8 cellular contexts compared by ENCODE assay signal in genomic region chr17:75047398-75048098, GRCh38. TPM values are rescaled to one million over a fixed set of nuclear protein-coding genes. Genes with fewer than 3 reads are reported as not detected.
A peak's percentile ranks its signal among the peaks of the same experiment; 100 is the strongest.
DNase-seq lines count a peak whose midpoint lies in the region; ATAC-seq, FAIRE-seq and TF ChIP-seq lines count a peak whose summit lies in the region.

No MANE protein-coding gene starts in this region.

- H3K9me3 ChIP-seq in IMR-90 (ENCODE audit: control insufficient read depth, insufficient read depth, low read length), result no peaks in the 10 kb centered on the region

- no peaks in the 10 kb centered on the region; the same call in 1 of the 2 replicates for H3K4me1 ChIP-seq in IMR-90 (ENCODE audit: control insufficient read depth, insufficient read depth, low read length)

- H2BK120ac ChIP-seq in IMR-90 (ENCODE audit: low read depth, low read length), result no peak overlapping the region; the same call in 1 of the 2 replicates

- H3K36me3 ChIP-seq in IMR-90 (ENCODE audit: control insufficient read depth, insufficient read depth, low read length), result peaks cover 2% of the 10 kb centered on the region

- TF ChIP-seq CTCF in AG09309 (IDR thresholded peaks at IDR 0.05; ENCODE audit: control insufficient read depth, insufficient read depth, low read depth, low read length, missing control alignments), result no peak
- TF ChIP-seq CTCF in IMR-90 (conservative IDR thresholded peaks at IDR 0.05; ENCODE audit: low read depth, low read length), result no peak
- TF ChIP-seq CTCF in glutamatergic neuron (IDR thresholded peaks at IDR 0.05; ENCODE audit: partially characterized antibody, unreplicated experiment), result no peak

- no peaks in the 10 kb centered on the region for H3K36me3 Mint-ChIP-seq in glutamatergic neuron (ENCODE audit: unreplicated experiment)

- peaks cover 4% of the 10 kb centered on the region for H3K27me3 Mint-ChIP-seq in glutamatergic neuron (ENCODE audit: unreplicated experiment)

- 0% methylated on average over 23 of the region's 38 CpGs; no CpG with 5 or more reads in 1 of the 2 experiments for WGBS in IMR-90 (ENCODE audit: extremely low coverage in 2 of 2, insufficient read length in 1 of 2), 2 experiments

- BruUV-seq in IMR-90 (replicated peaks; lab: Mats Ljungman, UMichigan), result no TSS peak

- H3K56ac ChIP-seq in IMR-90 (ENCODE audit: extremely low read depth, insufficient read depth, low read length), result peak overlapping the region; percentile 61

- H3K9me3 Mint-ChIP-seq in glutamatergic neuron (ENCODE audit: unreplicated experiment), result peaks cover 6% of the 10 kb centered on the region

- intact Hi-C loops in IMR-90 (cut with micrococcal nuclease), result loop anchor here (5.0 kb wide), 1 partner anchor 85 kb away; no protein-coding TSS in a partner anchor

- H3K4me1 Mint-ChIP-seq in glutamatergic neuron (ENCODE audit: low read depth, unreplicated experiment), result peaks cover 5% of the 10 kb centered on the region

- H3K14ac ChIP-seq in IMR-90 (replicated peaks; ENCODE audit: low read depth, low read length), result peak overlapping the region; percentile 82

- H3K4ac ChIP-seq in IMR-90 (ENCODE audit: low read depth, low read length), result peak overlapping the region; percentile 87

- peak overlapping the region; percentile 28 for H2BK5ac ChIP-seq in IMR-90 (ENCODE audit: low read depth, low read length, poor library complexity, severe bottlenecking)

- peak overlapping the region; percentile 91 for H2AK5ac ChIP-seq in IMR-90 (ENCODE audit: low read depth, low read length)

- peak overlapping the region; percentile 39 to 87; a peak in 1 of 4 replicates for H4K8ac ChIP-seq in IMR-90 (ENCODE audit: low read depth in 2 of 2, low read length in 2 of 2)

- dilution Hi-C loops in IMR-90 (cut with HindIII; ENCODE audit: low sequenced_read_pairs, unreplicated experiment), result no loop called here

- peak overlapping the region; percentile 64 for H3K27ac ChIP-seq in IMR-90 (ENCODE audit: insufficient read depth, low read length)

- no peak for TF ChIP-seq RAD21 in IMR-90 (IDR thresholded peaks at IDR 0.05; ENCODE audit: low read length)

- no peak overlapping the region for H3K18ac ChIP-seq in IMR-90 (ENCODE audit: low read depth, low read length)

- H2BK20ac ChIP-seq in IMR-90 (ENCODE audit: low read depth, low read length), result no peak overlapping the region

- H2AK9ac ChIP-seq in IMR-90 (replicated peaks; ENCODE audit: low read depth, low read length, poor library complexity), result peak overlapping the region; percentile 100

- peak overlapping the region; percentile 98 for H3K4me3 Mint-ChIP-seq in glutamatergic neuron (ENCODE audit: unreplicated experiment)

- in situ Hi-C loops in IMR-90 (cut with MboI; ENCODE audit: low sequenced_read_pairs), result no loop called here

- no peaks in the 10 kb centered on the region for H3K27me3 ChIP-seq in IMR-90 (ENCODE audit: control insufficient read depth, insufficient read depth, low read length)

- CTCF ChIA-PET in IMR-90 (lab: Yijun Ruan, JAX), result interaction anchor here (1.3 kb wide), 1 partner anchor 86 kb away, joined by 3 read pairs; no protein-coding TSS in a partner anchor

- no peak overlapping the region for H4K5ac ChIP-seq in IMR-90 (ENCODE audit: low read depth, low read length)

- H2AFZ ChIP-seq in IMR-90 (replicated peaks; ENCODE audit: low read length, poor library complexity), result peak overlapping the region; percentile 95

- peak overlapping the region; percentile 64 for H3K4me3 ChIP-seq in AG09309 (ENCODE audit: control insufficient read depth, low read depth, low read length)
- H3K4me3 ChIP-seq in IMR-90 (ENCODE audit: insufficient read depth, low read depth, low read length), result peak overlapping the region; percentile 71

- DNase-seq in AG09309 (ENCODE audit: low read depth) (no peak), IMR-90 (no peak), glutamatergic neuron (peak; percentile 50), pons (ENCODE audit: low spot score) (peak; percentile 42), GM12891 (ENCODE audit: insufficient read length, low spot score) (no peak), NCI-H1092 (lab: John Stamatoyannopoulos, UW) (no peak)
- peak; percentile 24 for DNase-seq in activated gamma-delta T cell treated with anti-CD3 and anti-CD28 coated beads, Interleukin-2, amount 50 U/mL, for 16 hours (ENCODE audit: low read depth)

- peaks cover 19 to 53% of the 10 kb centered on the region in 2 experiments for H3K79me1 ChIP-seq in IMR-90 (ENCODE audit: low read depth in 1 of 2, low read length in 2 of 2)

- peak overlapping the region; percentile 80 for H3K27ac Mint-ChIP-seq in glutamatergic neuron (ENCODE audit: unreplicated experiment)

- no peaks in the 10 kb centered on the region for H3K9me1 ChIP-seq in IMR-90 (ENCODE audit: insufficient read depth, low read length)

- H4K20me1 ChIP-seq in IMR-90 (ENCODE audit: insufficient read depth, low read length), result 0 out of 2 replicates have a peak, but pooled peaks cover 3% of the 10 kb centered on the region

- H4K91ac ChIP-seq in IMR-90 (ENCODE audit: insufficient read depth, low read depth, low read length), result peak overlapping the region; percentile 54; the same call in 1 of the 2 replicates

- no peak for FAIRE-seq in GM12891 (lab: Jason Lieb, UNC)

- peak; percentile 12 for ATAC-seq in GM19397 (IDR thresholded peaks at IDR 0.05; ENCODE audit: unreplicated experiment)
- ATAC-seq in IMR-90 (ENCODE audit: low read depth), result peak; percentile 1; the same call in 1 of the 2 replicates

- H2BK15ac ChIP-seq in IMR-90 (ENCODE audit: low read depth, low read length), result no peak overlapping the region

- POLR2A ChIA-PET in IMR-90 (lab: Charles Lee; ENCODE audit: unreplicated experiment), result no interaction called here

- peak overlapping the region; percentile 90 for H3K4me2 ChIP-seq in IMR-90 (ENCODE audit: low read depth, low read length)

- H3K23ac ChIP-seq in IMR-90 (ENCODE audit: low read depth, low read length), result peak overlapping the region; percentile 94

- H3K9ac ChIP-seq in IMR-90 (ENCODE audit: low read depth, low read length), result peak overlapping the region; percentile 83

- TF ChIP-seq POLR2A in IMR-90 (IDR thresholded peaks at IDR 0.05; ENCODE audit: low read depth, low read length), result no peak
- TF ChIP-seq POLR2A in GM12891 (IDR thresholded peaks at IDR 0.05; ENCODE audit: low read depth, low read length), result no peak

TF ChIP-seq in IMR-90, 13 proteins besides CTCF, POLR2A, EP300 and RAD21 (continues in another document):
- TF ChIP-seq SMC3 (IDR thresholded peaks at IDR 0.05; ENCODE audit: low read depth, low read length), result no peak
- no peak for TF ChIP-seq CEBPB (IDR thresholded peaks at IDR 0.05; ENCODE audit: low read depth, low read length)
- TF ChIP-seq, protein P1, sequence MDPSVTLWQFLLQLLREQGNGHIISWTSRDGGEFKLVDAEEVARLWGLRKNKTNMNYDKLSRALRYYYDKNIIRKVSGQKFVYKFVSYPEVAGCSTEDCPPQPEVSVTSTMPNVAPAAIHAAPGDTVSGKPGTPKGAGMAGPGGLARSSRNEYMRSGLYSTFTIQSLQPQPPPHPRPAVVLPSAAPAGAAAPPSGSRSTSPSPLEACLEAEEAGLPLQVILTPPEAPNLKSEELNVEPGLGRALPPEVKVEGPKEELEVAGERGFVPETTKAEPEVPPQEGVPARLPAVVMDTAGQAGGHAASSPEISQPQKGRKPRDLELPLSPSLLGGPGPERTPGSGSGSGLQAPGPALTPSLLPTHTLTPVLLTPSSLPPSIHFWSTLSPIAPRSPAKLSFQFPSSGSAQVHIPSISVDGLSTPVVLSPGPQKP (IDR thresholded peaks at IDR 0.05; ENCODE audit: borderline replicate concordance, low read depth, low read length), result no peak
- TF ChIP-seq CHD1 (IDR thresholded peaks at IDR 0.05; ENCODE audit: low read depth, low read length), result no peak

TF ChIP-seq in GM12891, 5 proteins besides CTCF, POLR2A, EP300 and RAD21:
- no peak for TF ChIP-seq SPI1 (IDR thresholded peaks at IDR 0.05; ENCODE audit: low read depth, low read length)
- TF ChIP-seq POLR2AphosphoS5 (IDR thresholded peaks at IDR 0.05; ENCODE audit: low read depth, low read length), result no peak
- TF ChIP-seq POU2F2 (IDR thresholded peaks at IDR 0.05; ENCODE audit: low read depth, low read length), result no peak
- TF ChIP-seq TAF1 (IDR thresholded peaks at IDR 0.05; ENCODE audit: low read depth, low read length), result no peak
- no peak for TF ChIP-seq PAX5 (IDR thresholded peaks at IDR 0.05; ENCODE audit: insufficient read depth, low read length, severe bottlenecking)

RNA-seq across cellular contexts. Expression of gene KCTD2, which starts 0.5 kb away (rescaled TPM):
- 9.1 and 9.4 TPM in 2 replicates for total RNA-seq in IMR-90 (2012; rRNA removed)
- polyA plus RNA-seq in IMR-90 (2012; rRNA removed), result 18.3 and 18.4 TPM in 2 replicates
- polyA plus RNA-seq in IMR-90 (2012; cell fraction: cytosol; rRNA removed), result 10.8 and 16.4 TPM in 2 replicates
- polyA plus RNA-seq in IMR-90 (2012; cell fraction: nucleus; rRNA removed; ENCODE audit: low replicate concordance), result 9.9 and 12.6 TPM in 2 replicates
- total RNA-seq in glutamatergic neuron (ENCODE audit: unreplicated experiment), result 23.4 TPM
- polyA plus RNA-seq in GM12891 (2012; ENCODE audit: low read depth, missing spikeins), result 11.3 TPM

RNA-seq across cellular contexts. Expression of gene ATP5PD, which starts 0.8 kb away (rescaled TPM):
- total RNA-seq in IMR-90 (2012; rRNA removed), result 365 and 373 TPM in 2 replicates
- 331 and 425 TPM in 2 replicates for polyA plus RNA-seq in IMR-90 (2012; rRNA removed)
- polyA plus RNA-seq in IMR-90 (2012; cell fraction: cytosol; rRNA removed), result 109 and 263 TPM in 2 replicates
- polyA plus RNA-seq in IMR-90 (2012; cell fraction: nucleus; rRNA removed; ENCODE audit: low replicate concordance), result 38.0 and 159 TPM in 2 replicates
- total RNA-seq in glutamatergic neuron (ENCODE audit: unreplicated experiment), result 139 TPM
- 425 TPM for polyA plus RNA-seq in GM12891 (2012; ENCODE audit: low read depth, missing spikeins)

RNA-seq across cellular contexts. Expression of gene MRPL58, which starts 35.1 kb away (rescaled TPM):
- total RNA-seq in IMR-90 (2012; rRNA removed) (42.5 and 53.9 TPM in 2 replicates), glutamatergic neuron (ENCODE audit: unreplicated experiment) (22.2 TPM)
- polyA plus RNA-seq in IMR-90 (2012; rRNA removed), result 49.0 and 53.0 TPM in 2 replicates
- 72.6 and 78.2 TPM in 2 replicates for polyA plus RNA-seq in IMR-90 (2012; cell fraction: cytosol; rRNA removed)
- 21.8 and 25.5 TPM in 2 replicates for polyA plus RNA-seq in IMR-90 (2012; cell fraction: nucleus; rRNA removed; ENCODE audit: low replicate concordance)
- 38.0 TPM for polyA plus RNA-seq in GM12891 (2012; ENCODE audit: low read depth, missing spikeins)

RNA-seq across cellular contexts. Expression of gene SLC16A5, which starts 40.2 kb away (rescaled TPM):
- 1.1 and 1.8 TPM in 2 replicates for total RNA-seq in IMR-90 (2012; rRNA removed)
- polyA plus RNA-seq in IMR-90 (2012; rRNA removed), result 5.9 and 7.1 TPM in 2 replicates
- polyA plus RNA-seq in IMR-90 (2012; cell fraction: cytosol; rRNA removed), result 1.9 and 9.5 TPM in 2 replicates
- polyA plus RNA-seq in IMR-90 (2012; cell fraction: nucleus; rRNA removed; ENCODE audit: low replicate concordance), result 19.4 and 39.3 TPM in 2 replicates
- total RNA-seq in glutamatergic neuron (ENCODE audit: unreplicated experiment), result 1.1 TPM
- polyA plus RNA-seq in GM12891 (2012; ENCODE audit: low read depth, missing spikeins), result 2.4 TPM

Comparison
In these comparisons a context has a peak if more than half of its experiments do, and no peak if none do; other contexts are left out.
1. DNase-seq: peak in activated gamma-delta T cell treated with anti-CD3 and anti-CD28 coated beads, Interleukin-2, amount 50 U/mL, for 16 hours (single experiment), glutamatergic neuron (single experiment) and pons (single experiment); none in AG09309 (single experiment), IMR-90 (single experiment), GM12891 (single experiment) and NCI-H1092 (single experiment).